ENCODE assay signal across 17 cellular contexts in genomic region chr12:121770802-121771625, GRCh38. TPM values are rescaled to one million over a fixed set of nuclear protein-coding genes. Genes with fewer than 3 reads are reported as not detected.
A peak's percentile ranks its signal among the peaks of the same experiment; 100 is the strongest.
DNase-seq lines count a peak whose midpoint lies in the region; ATAC-seq and TF ChIP-seq lines count a peak whose summit lies in the region.
"Had no signal": no experiment of that assay in that cellular context is flagged by ENCODE, and none has a peak within 500 bp of the region (broad histone marks: within the 10 kb centered on the region; RNA-seq: fewer than 3 reads in every experiment).

No MANE protein-coding gene starts in this region.

- peaks cover 21% of the 10 kb centered on the region for H3K4me1 ChIP-seq in IMR-90 (ENCODE audit: control insufficient read depth, insufficient read depth, low read length)
- peaks cover 2% of the 10 kb centered on the region for H3K4me1 ChIP-seq in iPS-15b (ENCODE audit: control insufficient read depth, insufficient read depth, low read length)
- H3K4me1 ChIP-seq in gastroesophageal sphincter: peaks cover 0 to 92% (median 30%) of the 10 kb centered on the region in 3 donors

- no TSS peak for BruUV-seq in IMR-90 (replicated peaks; lab: Mats Ljungman, UMichigan)

- H2BK20ac ChIP-seq in IMR-90 (ENCODE audit: low read depth, low read length): no peak overlapping the region

- no peak overlapping the region for H4K91ac ChIP-seq in IMR-90 (ENCODE audit: insufficient read depth, low read depth, low read length)

- H3K4me3 ChIP-seq in IMR-90 (ENCODE audit: insufficient read depth, low read depth, low read length) (no peak overlapping the region), iPS-15b (ENCODE audit: low read depth, low read length) (no peak overlapping the region), gastroesophageal sphincter (no peak overlapping the region)
- H3K4me3 ChIP-seq: GM23248 had no signal

- no peak overlapping the region for H3K18ac ChIP-seq in IMR-90 (ENCODE audit: low read depth, low read length)

- H3K36me3 ChIP-seq in IMR-90 (ENCODE audit: control insufficient read depth, insufficient read depth, low read length): no peaks in the 10 kb centered on the region; the same call in 1 of the 2 replicates
- H3K36me3 ChIP-seq in iPS-15b (ENCODE audit: control insufficient read depth, insufficient read depth, low read length): peaks cover 4% of the 10 kb centered on the region
- no peaks in the 10 kb centered on the region for H3K36me3 ChIP-seq in gastroesophageal sphincter

- CTCF ChIA-PET in IMR-90 (lab: Yijun Ruan, JAX): no interaction called here

- TF ChIP-seq CTCF in IMR-90 (conservative IDR thresholded peaks at IDR 0.05; ENCODE audit: low read depth, low read length) (no peak), gastroesophageal sphincter (IDR thresholded peaks at IDR 0.05) (no peak)

- H2BK120ac ChIP-seq in IMR-90 (ENCODE audit: low read depth, low read length): no peak overlapping the region

- no peak overlapping the region for H2AK5ac ChIP-seq in IMR-90 (ENCODE audit: low read depth, low read length)

- TF ChIP-seq POLR2A in IMR-90 (IDR thresholded peaks at IDR 0.05; ENCODE audit: low read depth, low read length): no peak
- no peak for TF ChIP-seq POLR2A in gastroesophageal sphincter (IDR thresholded peaks at IDR 0.05)

- H3K9me3 ChIP-seq in IMR-90 (ENCODE audit: control insufficient read depth, insufficient read depth, low read length) (no peaks in the 10 kb centered on the region), iPS-15b (ENCODE audit: control insufficient read depth, insufficient read depth, low read length) (no peaks in the 10 kb centered on the region), gastroesophageal sphincter (no peaks in the 10 kb centered on the region)

- H4K20me1 ChIP-seq in IMR-90 (ENCODE audit: insufficient read depth, low read length): peaks cover 3% of the 10 kb centered on the region; the same call in 1 of the 2 replicates

- H4K5ac ChIP-seq in IMR-90 (ENCODE audit: low read depth, low read length): no peak overlapping the region

- WGBS in IMR-90 (ENCODE audit: extremely low coverage in 2 of 2, insufficient read length in 1 of 2), 2 experiments: 79% methylated on average over 6 of the region's 25 CpGs; no CpG with 5 or more reads in 1 of the 2 experiments
- WGBS in gastroesophageal sphincter (ENCODE audit: low coverage in 1 of 2), 2 donors: 83 to 92% methylated on average over 5 to 13 of the region's 25 CpGs

- no peak overlapping the region for H2BK15ac ChIP-seq in IMR-90 (ENCODE audit: low read depth, low read length)

- H3K4ac ChIP-seq in IMR-90 (ENCODE audit: low read depth, low read length): no peak overlapping the region

- no peak for ATAC-seq in IMR-90 (ENCODE audit: low read depth)
- ATAC-seq in gastroesophageal sphincter: no peak
- ATAC-seq: Panc1 had no signal

- no peak overlapping the region for H2AFZ ChIP-seq in IMR-90 (replicated peaks; ENCODE audit: low read length, poor library complexity)
- H2AFZ ChIP-seq: GM23248 had no signal

- H4K8ac ChIP-seq in IMR-90 (ENCODE audit: low read depth in 2 of 2, low read length in 2 of 2): no peak overlapping the region

- H2BK5ac ChIP-seq in IMR-90 (ENCODE audit: low read depth, low read length, poor library complexity, severe bottlenecking): no peak overlapping the region

- no peak overlapping the region for H3K4me2 ChIP-seq in IMR-90 (ENCODE audit: low read depth, low read length)

- TF ChIP-seq RAD21 in IMR-90 (IDR thresholded peaks at IDR 0.05; ENCODE audit: low read length): no peak

- H3K9ac ChIP-seq in IMR-90 (ENCODE audit: low read depth, low read length) (no peak overlapping the region), iPS-15b (ENCODE audit: low read depth, low read length) (peak overlapping the region; percentile 37)
- H3K9ac ChIP-seq: GM23248 had no signal

- peaks cover 15% of the 10 kb centered on the region for H3K9me1 ChIP-seq in IMR-90 (ENCODE audit: insufficient read depth, low read length)

- H3K56ac ChIP-seq in IMR-90 (ENCODE audit: extremely low read depth, insufficient read depth, low read length): no peak overlapping the region

- in situ Hi-C loops in IMR-90 (cut with MboI; ENCODE audit: low sequenced_read_pairs): no loop called here

- dilution Hi-C loops in IMR-90 (cut with HindIII; ENCODE audit: low sequenced_read_pairs, unreplicated experiment): no loop called here

- H3K23ac ChIP-seq in IMR-90 (ENCODE audit: low read depth, low read length): no peak overlapping the region

- H3K27ac ChIP-seq in IMR-90 (ENCODE audit: insufficient read depth, low read length): no peak overlapping the region
- H3K27ac ChIP-seq in gastroesophageal sphincter: no peak overlapping the region
- H3K27ac ChIP-seq: GM23248 had no signal

- intact Hi-C loops in IMR-90 (cut with micrococcal nuclease): no loop called here

- no peak for TF ChIP-seq EP300 in gastroesophageal sphincter (IDR thresholded peaks at IDR 0.05)

- no peak overlapping the region for H3K14ac ChIP-seq in IMR-90 (replicated peaks; ENCODE audit: low read depth, low read length)

- H3K79me1 ChIP-seq in IMR-90 (ENCODE audit: low read depth in 1 of 2, low read length in 2 of 2): peaks cover 0 to 27% of the 10 kb centered on the region in 2 experiments; a peak in 2 of 4 replicates

- no peak overlapping the region for H2AK9ac ChIP-seq in IMR-90 (replicated peaks; ENCODE audit: low read depth, low read length, poor library complexity)

- H3K27me3 ChIP-seq in IMR-90 (ENCODE audit: control insufficient read depth, insufficient read depth, low read length) (no peaks in the 10 kb centered on the region), iPS-15b (ENCODE audit: control insufficient read depth, insufficient read depth, low read length) (no peaks in the 10 kb centered on the region), gastroesophageal sphincter (no peaks in the 10 kb centered on the region)

- peak; percentile 48 for DNase-seq in ELF-1 (ENCODE audit: low read depth, low spot score)
- DNase-seq in IMR-90: no peak
- peak; percentile 20 for DNase-seq in retina
- DNase-seq in putamen (ENCODE audit: low spot score): no peak
- DNase-seq in activated naive CD4-positive, alpha-beta T cell treated with Interleukin-2 at 50 U/mL for 16 hours: no peak
- DNase-seq: ACHN; CD4-positive, alpha-beta memory T cell; DMS79 treated with DMSO at 0.1 percent for 48 hours; GDM1; GM23248; KBM-7; NCI-H1092 treated with DMSO at 0.1 percent for 48 hours; NCI-H2171; SHP77 treated with DMSO at 0.1 percent for 48 hours had no signal

- POLR2A ChIA-PET in IMR-90 (lab: Charles Lee; ENCODE audit: unreplicated experiment): no interaction called here

TF ChIP-seq in IMR-90, 13 proteins besides CTCF, POLR2A, EP300 and RAD21:
- TF ChIP-seq CEBPB (IDR thresholded peaks at IDR 0.05; ENCODE audit: low read depth, low read length) (peak; percentile 58; the same call in 1 of the 2 replicates), MAFK (IDR thresholded peaks at IDR 0.05; ENCODE audit: low read depth, low read length) (no peak)

RNA-seq across cellular contexts. Expression of gene RHOF, which starts 22.5 kb away (rescaled TPM):
- total RNA-seq in IMR-90 (2012; rRNA removed) (3.0 and 3.9 TPM in 2 replicates), gastroesophageal sphincter (10 to 100 TPM in 3 of 4 donors, 1 to 10 TPM in 1; 9.4 to 15.7 (median 12.1) TPM)
- polyA plus RNA-seq in IMR-90 (2012; rRNA removed): 5.1 and 5.3 TPM in 2 replicates
- 4.7 and 7.8 TPM in 2 replicates for polyA plus RNA-seq in IMR-90 (2012; cell fraction: cytosol; rRNA removed)
- polyA plus RNA-seq in IMR-90 (2012; cell fraction: nucleus; rRNA removed; ENCODE audit: low replicate concordance): 14.0 and 15.7 TPM in 2 replicates

RNA-seq across cellular contexts. Expression of gene SETD1B, which starts 32.8 kb away (rescaled TPM):
- 0.83 and 0.90 TPM in 2 replicates for total RNA-seq in IMR-90 (2012; rRNA removed)
- polyA plus RNA-seq in IMR-90 (2012; rRNA removed): 5.1 and 5.5 TPM in 2 replicates
- 3.1 and 3.5 TPM in 2 replicates for polyA plus RNA-seq in IMR-90 (2012; cell fraction: cytosol; rRNA removed)
- polyA plus RNA-seq in IMR-90 (2012; cell fraction: nucleus; rRNA removed; ENCODE audit: low replicate concordance): 14.8 and 15.1 TPM in 2 replicates
- 10 to 100 TPM in 3 of 4 donors, 1 to 10 TPM in 1; 9.6 to 25.1 (median 20.3) TPM for total RNA-seq in gastroesophageal sphincter

RNA-seq across cellular contexts. Expression of gene TMEM120B, which starts 58.5 kb away (rescaled TPM):
- total RNA-seq in IMR-90 (2012; rRNA removed) (9.2 and 10.6 TPM in 2 replicates), gastroesophageal sphincter (10 to 100 TPM in 2 of 4 donors, 1 to 10 TPM in 2; 4.2 to 14.3 (median 9.9) TPM)
- polyA plus RNA-seq in IMR-90 (2012; rRNA removed): 18.3 and 18.4 TPM in 2 replicates
- polyA plus RNA-seq in IMR-90 (2012; cell fraction: cytosol; rRNA removed): 7.7 and 14.0 TPM in 2 replicates
- polyA plus RNA-seq in IMR-90 (2012; cell fraction: nucleus; rRNA removed; ENCODE audit: low replicate concordance): 83.2 and 114 TPM in 2 replicates

Comparison
In these comparisons a context has a peak if more than half of its experiments do, and no peak if none do; other contexts are left out.
1. DNase-seq: peak in ELF-1 (single experiment) and retina (single experiment); none in IMR-90 (single experiment), putamen (single experiment) and activated naive CD4-positive, alpha-beta T cell treated with Interleukin-2 at 50 U/mL for 16 hours (single experiment).